ENCODE assay signal across 8 cellular contexts in genomic region chr17:29149431-29150064, GRCh38. TPM values are rescaled to one million over a fixed set of nuclear protein-coding genes. Genes with fewer than 3 reads are reported as not detected.
DNase-seq lines count a peak whose midpoint lies in the region; ATAC-seq, FAIRE-seq and TF ChIP-seq lines count a peak whose summit lies in the region.

No MANE protein-coding gene starts in this region.

- H3K4me1 ChIP-seq in GM12878 (ENCODE audit: control insufficient read depth, insufficient read depth, low read length): peaks cover 31% of the 10 kb centered on the region
- H3K4me1 ChIP-seq in lower lobe of right lung: peaks cover 61% of the 10 kb centered on the region
- H3K4me1 ChIP-seq in small intestine (ENCODE audit: control insufficient read depth in 2 of 2, insufficient read depth in 1 of 2, low read depth in 1 of 2, low read length in 1 of 2): peaks cover 7 to 9% of the 10 kb centered on the region in 2 donors

- H3K27me3 ChIP-seq in GM12878 (replicated peaks in 1 of 2; ENCODE audit: control insufficient read depth in 2 of 2, insufficient read depth in 2 of 2, low read length in 1 of 2) (no peaks in the 10 kb centered on the region), lower lobe of right lung (ENCODE audit: low read depth) (no peaks in the 10 kb centered on the region), small intestine (ENCODE audit: control insufficient read depth in 2 of 2, insufficient read depth in 2 of 2, low read length in 2 of 2) (no peaks in the 10 kb centered on the region)

- TF ChIP-seq POLR2A in GM12878 (IDR thresholded peaks at IDR 0.05; ENCODE audit: low read depth, low read length): no peak

- H3K79me2 ChIP-seq in GM12878 (ENCODE audit: control insufficient read depth, insufficient read depth, low read length): peaks cover 2% of the 10 kb centered on the region; the same call in 1 of the 2 replicates

- in situ Hi-C loops in GM12878 (cut with MboI): no loop called here

- peak overlapping the region; percentile 59 for H3K4me3 ChIP-seq in GM12878
- peak overlapping the region; percentile 58 for H3K4me3 ChIP-seq in lower lobe of right lung
- H3K4me3 ChIP-seq in small intestine (ENCODE audit: low read depth in 1 of 2, low read length in 2 of 2): peak overlapping the region in 1 of 2 donors; percentile 54

- intact Hi-C loops in GM12878 (cut with micrococcal nuclease; ENCODE audit: unreplicated experiment) (loop anchor here (1.0 to 10.0 kb wide), 4 partner anchors 31 to 215 kb away; partner anchors contain the start of gene MYO18A), lower lobe of right lung (cut with DNase I) (loop anchor here (5.0 kb wide), 1 partner anchor 68 kb away; no protein-coding TSS in a partner anchor)

- peak overlapping the region; percentile 87 for H2AFZ ChIP-seq in GM12878 (ENCODE audit: control insufficient read depth, low read depth, low read length)

- ATAC-seq in GM12878 (peak; percentile 66), lower lobe of right lung (no peak)

- SMC1A ChIA-PET in GM12878 (lab: Charles Lee; ENCODE audit: uncharacterized antibody, unreplicated experiment): interaction anchor here (0.6 to 8.9 kb wide), 21 partner anchors 11 to 467 kb away, joined by 3 to 158 read pairs (median 6); partner anchors contain the start of gene MYO18A

- no TSS peak for BruUV-seq in GM12878 (replicated peaks; lab: Mats Ljungman, UMichigan)

- H4K20me1 ChIP-seq in GM12878 (ENCODE audit: control insufficient read depth, insufficient read depth): no peaks in the 10 kb centered on the region

- H3K27ac ChIP-seq in GM12878 (ENCODE audit: control insufficient read depth, insufficient read depth) (peak overlapping the region; percentile 73), lower lobe of right lung (peak overlapping the region; percentile 86), small intestine (ENCODE audit: low read depth in 1 of 2, low read length in 1 of 2) (peak overlapping the region in 1 of 2 donors; percentile 71)

- RAD21 ChIA-PET in GM12878 (lab: Charles Lee; ENCODE audit: unreplicated experiment): interaction anchor here (1.0 to 8.6 kb wide), 20 partner anchors 10 to 418 kb away, joined by 3 to 207 read pairs (median 10); partner anchors contain the start of genes MYO18A and NUFIP2

- TF ChIP-seq EP300 in GM12878 (IDR thresholded peaks at IDR 0.05; ENCODE audit: borderline replicate concordance in 1 of 2, control insufficient read depth in 1 of 2, low read depth in 2 of 2, low read length in 2 of 2): no peak

- CTCF ChIA-PET in GM12878 (lab: Yijun Ruan, JAX): interaction anchor here (0.7 to 14.6 kb wide), 36 partner anchors 10 to 467 kb away, joined by 3 to 371 read pairs (median 4); partner anchors contain the start of genes MYO18A and NUFIP2

- no peaks in the 10 kb centered on the region; a peak in 1 of 4 replicates for H3K36me3 ChIP-seq in GM12878 (ENCODE audit: control insufficient read depth in 2 of 2, insufficient read depth in 2 of 2, low read length in 1 of 2)
- no peaks in the 10 kb centered on the region for H3K36me3 ChIP-seq in lower lobe of right lung
- no peaks in the 10 kb centered on the region for H3K36me3 ChIP-seq in small intestine (ENCODE audit: control insufficient read depth in 2 of 2, insufficient read depth in 2 of 2, low read length in 2 of 2)

- peak overlapping the region; percentile 74 for H3K9ac ChIP-seq in GM12878 (ENCODE audit: control insufficient read depth, insufficient read depth, low read length)

- TF ChIP-seq CTCF in GM12878 (IDR thresholded peaks at IDR 0.05 in 2 of 3, conservative IDR thresholded peaks at IDR 0.05 in 1 of 3; ENCODE audit: control insufficient read depth in 2 of 3, extremely low read depth in 1 of 3, insufficient read depth in 1 of 3, low read depth in 3 of 3, low read length in 3 of 3): no peak
- TF ChIP-seq CTCF in lower lobe of right lung (IDR thresholded peaks at IDR 0.05): no peak

- POLR2A ChIA-PET in GM12878 (lab: Charles Lee): interaction anchor here (0.5 to 4.7 kb wide), 18 partner anchors 10 to 422 kb away, joined by 3 to 54 read pairs (median 4); partner anchors contain the start of genes MYO18A and NUFIP2

- peak overlapping the region; percentile 96 for H3K4me2 ChIP-seq in GM12878 (ENCODE audit: control insufficient read depth, insufficient read depth)

- FAIRE-seq in GM12878 (lab: Jason Lieb, UNC): no peak
- no peak for FAIRE-seq in small intestine (lab: Jason Lieb, UNC)

- no peak for TF ChIP-seq RAD21 in GM12878 (IDR thresholded peaks at IDR 0.05; ENCODE audit: insufficient read depth, low read depth, low read length)

- WGBS in GM12878 (ENCODE audit: insufficient coverage, insufficient replicate concordance, low lambda C conversion rate, missing lambda C conversion rate): under 1% methylated on average over 8 of the region's 8 CpGs
- 30 to 41% (median 36%) methylated on average over 6 to 8 of the region's 8 CpGs for WGBS in small intestine, 3 donors

- no peaks in the 10 kb centered on the region for H3K9me3 ChIP-seq in GM12878 (replicated peaks; ENCODE audit: control insufficient read depth, insufficient read depth, low read length)
- H3K9me3 ChIP-seq in lower lobe of right lung: no peaks in the 10 kb centered on the region
- no peaks in the 10 kb centered on the region for H3K9me3 ChIP-seq in small intestine (ENCODE audit: control insufficient read depth, low read depth)

- DNase-seq in Daoy (ENCODE audit: low read depth): peak; percentile 58
- DNase-seq in LHCN-M2 (ENCODE audit: low read depth): peak; percentile 70
- no peak for DNase-seq in GM12878 (ENCODE audit: low read depth, low spot score)
- DNase-seq in lower lobe of right lung: no peak
- DNase-seq in ureter (ENCODE audit: low spot score): peak; percentile 78
- DNase-seq in NCI-H2107 treated with DMSO at 0.1 percent for 48 hours (lab: John Stamatoyannopoulos, UW; ENCODE audit: unreplicated experiment): no peak
- no peak for DNase-seq in small intestine
- DNase-seq in NCI-H2227 treated with DMSO at 0.1 percent for 48 hours (lab: John Stamatoyannopoulos, UW): no peak

TF ChIP-seq in GM12878, 131 proteins besides CTCF, POLR2A, EP300 and RAD21 (continues in another document):
- TF ChIP-seq DPF2 (IDR thresholded peaks at IDR 0.05): peak; percentile 55
- TF ChIP-seq MEF2B (IDR thresholded peaks at IDR 0.05; ENCODE audit: partially characterized antibody, poor library complexity, severe bottlenecking): peak; percentile 94
- no peak for TF ChIP-seq MXI1 (IDR thresholded peaks at IDR 0.05; ENCODE audit: low read depth, low read length)
- peak; percentile 60 to 69; a peak in 3 of 4 replicates for TF ChIP-seq IKZF2 (IDR thresholded peaks at IDR 0.05)
- peak; percentile 35 for TF ChIP-seq SP1 (IDR thresholded peaks at IDR 0.05; ENCODE audit: low read depth, low read length)
- peak; percentile 75 for TF ChIP-seq EED (IDR thresholded peaks at IDR 0.05; ENCODE audit: low read depth)
- peak; percentile 21; the same call in 1 of the 2 replicates for TF ChIP-seq GATAD2B (conservative IDR thresholded peaks at IDR 0.05; ENCODE audit: low read depth)
- TF ChIP-seq RELB (IDR thresholded peaks at IDR 0.05; ENCODE audit: low read depth): peak; percentile 92
- TF ChIP-seq USF2 (IDR thresholded peaks at IDR 0.05; ENCODE audit: borderline replicate concordance, low read depth, low read length): peak; percentile 23; the same call in 1 of the 2 replicates

RNA-seq across cellular contexts. Expression of gene MYO18A, which starts 30.6 kb away (rescaled TPM):
- total RNA-seq in Daoy (2014; rRNA removed; shearing (Covaris generic)): 11.9 and 20.1 TPM in 2 replicates
- total RNA-seq in LHCN-M2 (2014; rRNA removed) (39.6 and 41.7 TPM in 2 replicates), GM12878 (2014; rRNA removed) (42.8 and 43.5 TPM in 2 replicates), GM12878 (2014; rRNA removed; fragmentation: Illumina TruSeq; extraction: Trizol) (21.5 and 24.4 TPM in 2 replicates), GM12878 (2021) (60.9 and 66.0 TPM in 2 replicates), lower lobe of right lung (59.5 TPM), ureter (74.5 TPM)
- 35.2 TPM for polyA plus RNA-seq in LHCN-M2 (2012)
- total RNA-seq in GM12878 (2013; cell fraction: nucleolus; rRNA removed): 128 and 136 TPM in 2 replicates
- 33.0 TPM for polyA plus RNA-seq in GM12878 (2011; ENCODE audit: low read depth)
- polyA plus RNA-seq in GM12878 (2011; rRNA removed) (4.6 and 9.8 TPM in 2 replicates), GM12878 (2014; fragmentation: Illumina TruSeq; extraction: Trizol) (23.0 and 31.3 TPM in 2 replicates), GM12878 (2014; fragmentation: Nextera tagmentation; extraction: Ambion mirVana) (1 to 10 TPM; 2.9 to 3.9 TPM), GM12878 (2014; rRNA removed) (31.2 and 42.9 TPM in 2 replicates), GM12878 (2016; fragmentation: Nextera tagmentation; extraction: Ambion mirVana) (10 to 100 TPM; 23.2 to 24.6 TPM), small intestine (10 to 100 TPM; 42.9 to 66.9 (median 61.9) TPM)
- 10.8 and 17.4 TPM in 2 replicates for polyA plus RNA-seq in GM12878 (2011; cell fraction: cytosol; rRNA removed)
- polyA plus RNA-seq in GM12878 (2011; cell fraction: nucleus; rRNA removed): 55.4 and 69.1 TPM in 2 replicates
- 41.6 and 45.2 TPM in 2 replicates for polyA plus RNA-seq in GM12878 (2012)
- 22.6 and 34.3 TPM in 2 replicates for polyA minus RNA-seq in GM12878 (2011; rRNA and poly(A)+ RNA removed)
- polyA minus RNA-seq in GM12878 (2011; cell fraction: cytosol; rRNA and poly(A)+ RNA removed): 11.6 and 18.6 TPM in 2 replicates
- 38.1 and 52.6 TPM in 2 replicates for polyA minus RNA-seq in GM12878 (2011; cell fraction: nucleus; rRNA and poly(A)+ RNA removed)

Comparison
In these comparisons a context has a peak if more than half of its experiments do, and no peak if none do; other contexts are left out.
1. DNase-seq: peak in Daoy (single experiment), LHCN-M2 (single experiment) and ureter (single experiment); none in GM12878 (single experiment), lower lobe of right lung (single experiment), NCI-H2107 treated with DMSO at 0.1 percent for 48 hours (single experiment), small intestine (single experiment) and NCI-H2227 treated with DMSO at 0.1 percent for 48 hours (single experiment).